In genomic region chr10:78212134-78212785, GRCh38 we compare ENCODE assay signal across 13 cellular contexts.
DNase-seq lines count a peak whose midpoint lies in the region; ATAC-seq and TF ChIP-seq lines count a peak whose summit lies in the region.
"Had no signal": no experiment of that assay in that cellular context is flagged by ENCODE, and none has a peak within 500 bp of the region (broad histone marks: within the 10 kb centered on the region; RNA-seq: fewer than 3 reads in every experiment).

No MANE protein-coding gene starts in this region.

- no peak overlapping the region for H3K9ac ChIP-seq in colonic mucosa (ENCODE audit: low read depth in 2 of 2, low read length in 2 of 2)

- H3K36me3 Mint-ChIP-seq in activated naive CD4-positive, alpha-beta T cell treated with anti-CD3 and anti-CD28 coated beads, Interleukin-2, amount 50 U/mL, for 72 hours, result no peaks in the 10 kb centered on the region

- ATAC-seq in Right ventricle myocardium superior (ENCODE audit: poor library complexity), result peak; percentile 56
- no peak for ATAC-seq in activated naive CD4-positive, alpha-beta T cell treated with anti-CD3 and anti-CD28 coated beads, Interleukin-2, amount 50 U/mL, for 72 hours
- ATAC-seq: stimulated activated naive CD8-positive, alpha-beta T cell treated with anti-CD3 and anti-CD28 coated beads, Interleukin-15, amount 100 ng/mL, for 72 hours had no signal

- no peaks in the 10 kb centered on the region for H3K9me3 ChIP-seq in thyroid gland
- H3K9me3 ChIP-seq in colonic mucosa, result no peaks in the 10 kb centered on the region

- H3K4me1 ChIP-seq in thyroid gland (peaks cover 22 to 30% of the 10 kb centered on the region in 2 donors), colonic mucosa (no peaks in the 10 kb centered on the region)

- no peak overlapping the region for H3K27ac Mint-ChIP-seq in activated naive CD4-positive, alpha-beta T cell treated with anti-CD3 and anti-CD28 coated beads, Interleukin-2, amount 50 U/mL, for 72 hours
- H3K27ac Mint-ChIP-seq: activated CD4-positive, alpha-beta T cell treated with anti-CD3 and anti-CD28 coated beads, Interleukin-2, amount 10 ng/mL, durations not matched to agents 24 days and 14 days; stimulated activated naive CD8-positive, alpha-beta T cell treated with anti-CD3 and anti-CD28 coated beads, Interleukin-15, amount 100 ng/mL, for 72 hours had no signal

- H3K27me3 ChIP-seq in thyroid gland (no peaks in the 10 kb centered on the region), colonic mucosa (no peaks in the 10 kb centered on the region)

- DNase-seq in NCI-H146 (lab: John Stamatoyannopoulos, UW) (peak; percentile 19), NCI-H146 treated with DMSO at 0.1 percent for 48 hours (lab: John Stamatoyannopoulos, UW; ENCODE audit: unreplicated experiment) (no peak), OCI-M1 (lab: John Stamatoyannopoulos, UW) (peak; percentile 58), Right ventricle myocardium superior (peak; percentile 72), thyroid gland (peak; percentile 81 to 82), colonic mucosa (no peak), NCI-H1436 treated with DMSO at 0.1 percent for 48 hours (lab: John Stamatoyannopoulos, UW) (no peak)
- no peak for DNase-seq in activated naive CD4-positive, alpha-beta T cell treated with anti-CD3 and anti-CD28 coated beads, Interleukin-2, amount 50 U/mL, for 72 hours (ENCODE audit: low spot score in 2 of 2)
- DNase-seq: activated naive CD4-positive, alpha-beta T cell treated with anti-CD3 and anti-CD28 coated beads, Interleukin-2, amount 50 U/mL, for 16 hours; NCI-H187 treated with DMSO at 0.1 percent for 48 hours; stimulated activated CD4-positive, alpha-beta T cell treated with anti-CD3 and anti-CD28 coated beads, Interleukin-1b, Interleukin-23, amount 100 ng/mL, for 48 hours; stimulated activated naive CD8-positive, alpha-beta T cell treated with anti-CD3 and anti-CD28 coated beads, Interleukin-15, amount 100 ng/mL, for 72 hours had no signal

- no peak for TF ChIP-seq POLR2A in thyroid gland (IDR thresholded peaks at IDR 0.05)

- H3K36me3 ChIP-seq in thyroid gland (no peaks in the 10 kb centered on the region), colonic mucosa (no peaks in the 10 kb centered on the region)

- intact Hi-C loops in Right ventricle myocardium superior (cut with DNase I), result loop anchor here (10.0 kb wide), 2 partner anchors 313 to 983 kb away; no protein-coding TSS in a partner anchor
- intact Hi-C loops in thyroid gland (cut with DNase I), result loop anchor here (5.0 kb wide), 1 partner anchor 985 kb away; no protein-coding TSS in a partner anchor
- intact Hi-C loops in colonic mucosa (cut with DNase I), result no loop called here

- 47 to 79% methylated on average over 3 to 4 of the region's 6 CpGs for WGBS in thyroid gland, 2 donors

- H3K4me3 ChIP-seq in thyroid gland (replicated peaks in 1 of 3) (no peak overlapping the region), colonic mucosa (no peak overlapping the region)

- H3K27ac ChIP-seq in thyroid gland, result peak overlapping the region; percentile 9 to 61 (median 24)
- H3K27ac ChIP-seq in colonic mucosa, result no peak overlapping the region

- H3K9me3 Mint-ChIP-seq in activated naive CD4-positive, alpha-beta T cell treated with anti-CD3 and anti-CD28 coated beads, Interleukin-2, amount 50 U/mL, for 72 hours, result no peaks in the 10 kb centered on the region
- H3K9me3 Mint-ChIP-seq: activated CD4-positive, alpha-beta T cell treated with anti-CD3 and anti-CD28 coated beads, Interleukin-2, amount 10 ng/mL, durations not matched to agents 24 days and 14 days; stimulated activated naive CD8-positive, alpha-beta T cell treated with anti-CD3 and anti-CD28 coated beads, Interleukin-15, amount 100 ng/mL, for 72 hours had no signal

- TF ChIP-seq CTCF in thyroid gland (IDR thresholded peaks at IDR 0.05) (no peak), colonic mucosa (IDR thresholded peaks at IDR 0.05) (no peak)

Comparison
In these comparisons a context has a peak if more than half of its experiments do, and no peak if none do; other contexts are left out.
1. DNase-seq: peak in NCI-H146 (single experiment), OCI-M1 (single experiment), Right ventricle myocardium superior (single experiment) and thyroid gland (2 of 2); none in NCI-H146 treated with DMSO at 0.1 percent for 48 hours (single experiment), colonic mucosa (single experiment), activated naive CD4-positive, alpha-beta T cell treated with anti-CD3 and anti-CD28 coated beads, Interleukin-2, amount 50 U/mL, for 72 hours (0 of 2) and NCI-H1436 treated with DMSO at 0.1 percent for 48 hours (single experiment).